ENCODE assay signal across 19 cellular contexts in the genomic region with DNA sequence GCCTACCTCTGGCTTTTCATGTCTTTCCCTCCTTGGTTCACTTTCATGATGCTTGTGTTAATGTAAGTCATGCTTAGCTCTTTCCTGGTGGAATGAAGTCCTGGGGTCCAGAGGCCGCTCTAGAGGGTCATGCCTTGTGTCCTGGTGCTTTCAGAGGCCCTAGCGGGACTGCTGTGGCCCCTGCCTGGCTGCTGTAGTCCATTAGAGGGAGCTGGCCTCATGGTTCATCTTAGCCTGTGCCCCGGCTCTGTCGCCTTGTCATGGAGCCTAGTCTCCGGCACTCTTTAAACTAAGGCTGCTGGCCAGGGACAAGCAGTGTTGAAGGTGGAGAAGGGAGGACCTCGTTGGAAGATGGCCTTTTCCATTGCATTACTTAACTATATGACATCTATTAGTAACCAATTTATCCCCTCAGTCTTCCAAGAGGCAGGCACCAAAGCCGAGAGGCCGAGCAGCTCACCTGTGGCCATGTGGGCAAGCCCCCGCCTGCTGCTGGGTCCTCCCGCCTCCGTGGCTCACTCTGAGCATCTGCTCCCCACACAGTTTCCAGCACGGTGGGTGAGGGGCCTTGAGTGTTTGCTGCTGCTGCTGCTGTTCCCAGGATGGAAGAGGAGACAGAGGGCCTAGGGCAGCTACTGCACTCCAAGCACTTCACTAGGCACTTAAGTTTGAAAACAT. TPM values are rescaled to one million over a fixed set of nuclear protein-coding genes. Genes with fewer than 3 reads are reported as not detected.
DNase-seq lines count a peak whose midpoint lies in the region; FAIRE-seq and TF ChIP-seq lines count a peak whose summit lies in the region.
"Had no signal": no experiment of that assay in that cellular context is flagged by ENCODE, and none has a peak within 500 bp of the region (broad histone marks: within the 10 kb centered on the region; RNA-seq: fewer than 3 reads in every experiment).

No MANE protein-coding gene starts in this region.

- H3K9me3 Mint-ChIP-seq in nephron progenitor cell (no peaks in the 10 kb centered on the region), glutamatergic neuron (ENCODE audit: unreplicated experiment) (peaks cover 6% of the 10 kb centered on the region)
- H3K9me3 Mint-ChIP-seq: CD14-positive monocyte had no signal

- no peak overlapping the region for H2BK12ac ChIP-seq in H1 (ENCODE audit: low read depth, low read length)

- no peak overlapping the region for H3K56ac ChIP-seq in H1 (replicated peaks; ENCODE audit: insufficient read length, low read depth, low read length)

- no peak overlapping the region for H3K23ac ChIP-seq in H1 (ENCODE audit: insufficient read length)

- H3K36me3 Mint-ChIP-seq in nephron progenitor cell (ENCODE audit: low read depth), result peaks cover 10% of the 10 kb centered on the region
- H3K36me3 Mint-ChIP-seq in glutamatergic neuron (ENCODE audit: unreplicated experiment), result no peaks in the 10 kb centered on the region

- H3K27me3 ChIP-seq in H7 (ENCODE audit: control insufficient read depth, insufficient read depth, low read length), result no peaks in the 10 kb centered on the region
- no peaks in the 10 kb centered on the region for H3K27me3 ChIP-seq in H1 (replicated peaks in 1 of 4; ENCODE audit: control insufficient read depth in 3 of 4, extremely low read depth in 1 of 4, insufficient read depth in 3 of 4, low read length in 3 of 4)

- no peak overlapping the region for H3K14ac ChIP-seq in H1 (ENCODE audit: insufficient read length)

- H2BK15ac ChIP-seq in H1 (ENCODE audit: low read length), result no peak overlapping the region

- H4K20me1 ChIP-seq in H1 (replicated peaks in 1 of 2; ENCODE audit: control insufficient read depth in 1 of 2, insufficient read depth in 2 of 2, low read length in 2 of 2), result no peaks in the 10 kb centered on the region

- WGBS in H1 (ENCODE audit: extremely low coverage in 1 of 2, insufficient coverage in 1 of 2, insufficient read length in 1 of 2, insufficient replicate concordance in 2 of 2, low coverage in 1 of 2, low lambda C conversion rate in 2 of 2, missing lambda C conversion rate in 1 of 2), 2 experiments, result 91% methylated on average over 12 of the region's 12 CpGs; no CpG with 5 or more reads in 1 of the 2 experiments

- no peak for FAIRE-seq in H1 (lab: Jason Lieb, UNC)
- FAIRE-seq: A204.1, RCC 7860 had no signal

- H2BK120ac ChIP-seq in H1 (replicated peaks; ENCODE audit: low read depth, low read length), result no peak overlapping the region

- H3K36me3 ChIP-seq in H7 (replicated peaks; ENCODE audit: control insufficient read depth, insufficient read depth, low read length) (no peaks in the 10 kb centered on the region; the same call in none of the 2 replicates), H1 (ENCODE audit: control insufficient read depth in 2 of 4, insufficient read depth in 4 of 4, low read length in 3 of 4) (no peaks in the 10 kb centered on the region; a peak in 1 of 8 replicates)

- no peak overlapping the region for H4K5ac ChIP-seq in H1 (ENCODE audit: insufficient read length, low read depth, low read length)

- H3K4me1 Mint-ChIP-seq in nephron progenitor cell (peaks cover 16% of the 10 kb centered on the region), glutamatergic neuron (ENCODE audit: low read depth, unreplicated experiment) (peaks cover 9% of the 10 kb centered on the region)

- H4K8ac ChIP-seq in H1 (ENCODE audit: extremely low read depth, insufficient read depth, low read length), result no peak overlapping the region

- H4K91ac ChIP-seq in H1 (replicated peaks; ENCODE audit: insufficient read length, low read length), result no peak overlapping the region

- no peak overlapping the region for H3K27ac ChIP-seq in H1 (ENCODE audit: low read depth, low read length)

- no peak for TF ChIP-seq POLR2A in H1 (IDR thresholded peaks at IDR 0.05; ENCODE audit: control extremely low read depth in 1 of 2, low read depth in 2 of 2, low read length in 2 of 2)

- H2AK5ac ChIP-seq in H1 (ENCODE audit: low read depth, low read length), result no peak overlapping the region

- H3K4me1 ChIP-seq in H1 (replicated peaks in 1 of 4; ENCODE audit: control insufficient read depth in 3 of 4, insufficient read depth in 4 of 4, low read length in 3 of 4), result peaks cover 0 to 3% (median 1%) of the 10 kb centered on the region in 4 experiments; a peak in 2 of 7 replicates

- TF ChIP-seq RAD21 in H1 (IDR thresholded peaks at IDR 0.05 in 1 of 2, conservative IDR thresholded peaks at IDR 0.05 in 1 of 2; ENCODE audit: low read depth in 2 of 2, low read length in 2 of 2), result peak; percentile 57 to 71

- no peaks in the 10 kb centered on the region; the same call in 1 of the 2 replicates for H3K23me2 ChIP-seq in H1 (ENCODE audit: low read depth, low read length)

- POLR2A ChIA-PET in H1 (lab: Charles Lee; ENCODE audit: partially characterized antibody), result interaction anchor here (0.6 to 0.7 kb wide), 2 partner anchors 52 to 83 kb away, joined by 3 read pairs; no protein-coding TSS in a partner anchor

- no peak overlapping the region for H3K4ac ChIP-seq in H1 (replicated peaks; ENCODE audit: insufficient read length, low read depth, low read length)

- no peak overlapping the region for H2AFZ ChIP-seq in H1 (ENCODE audit: low read length)

- CTCF ChIA-PET in H1 (lab: Charles Lee; ENCODE audit: partially characterized antibody), result interaction anchor here (0.5 to 4.9 kb wide), 14 partner anchors 10 to 551 kb away, joined by 3 to 22 read pairs (median 4); no protein-coding TSS in a partner anchor

- H3K9me3 ChIP-seq in H1 (ENCODE audit: insufficient read depth in 2 of 2, low read depth in 1 of 2, low read length in 1 of 2), result no peaks in the 10 kb centered on the region
- H3K9me3 ChIP-seq: Caco-2 had no signal

- TF ChIP-seq CTCF in H1 (IDR thresholded peaks at IDR 0.05; ENCODE audit: control extremely low read depth in 1 of 3, insufficient read depth in 1 of 3, low read depth in 1 of 3, low read length in 3 of 3) (peak; percentile 50 to 67 (median 61)), nephron progenitor cell (IDR thresholded peaks at IDR 0.05) (no peak), glutamatergic neuron (IDR thresholded peaks at IDR 0.05; ENCODE audit: partially characterized antibody, unreplicated experiment) (no peak)

- H3K27me3 Mint-ChIP-seq in nephron progenitor cell (ENCODE audit: low read depth, poor library complexity) (peaks cover 7% of the 10 kb centered on the region), glutamatergic neuron (ENCODE audit: unreplicated experiment) (peaks cover 9% of the 10 kb centered on the region)

- H3K79me2 ChIP-seq in H1 (ENCODE audit: control insufficient read depth in 1 of 2, insufficient read depth in 2 of 2, low read length in 2 of 2), result no peaks in the 10 kb centered on the region

- no peak overlapping the region for H2BK20ac ChIP-seq in H1 (ENCODE audit: low read length)

- H2BK5ac ChIP-seq in H1 (ENCODE audit: low read depth, low read length), result no peak overlapping the region

- no peak overlapping the region for H3K4me2 ChIP-seq in H1 (ENCODE audit: insufficient read depth in 1 of 2, low read depth in 2 of 2, low read length in 2 of 2)

- no peak for TF ChIP-seq EP300 in H1 (IDR thresholded peaks at IDR 0.05; ENCODE audit: borderline replicate concordance in 1 of 2, low read depth in 2 of 2, low read length in 2 of 2)

- no peaks in the 10 kb centered on the region for H3K79me1 ChIP-seq in H1 (ENCODE audit: low read depth, low read length)

- H3K27ac Mint-ChIP-seq in nephron progenitor cell (peak overlapping the region; percentile 75), glutamatergic neuron (ENCODE audit: unreplicated experiment) (no peak overlapping the region)

- H3K4me3 Mint-ChIP-seq in nephron progenitor cell, result no peak overlapping the region
- H3K4me3 Mint-ChIP-seq in glutamatergic neuron (ENCODE audit: unreplicated experiment), result no peak overlapping the region
- H3K4me3 Mint-ChIP-seq: CD14-positive monocyte had no signal

- no peak overlapping the region for H3K9ac ChIP-seq in H1 (replicated peaks in 1 of 4; ENCODE audit: extremely low read depth in 1 of 4, low read depth in 3 of 4, low read length in 3 of 4)

- no peak overlapping the region for H3K4me3 ChIP-seq in H7 (ENCODE audit: insufficient read depth, low read depth, low read length)
- H3K4me3 ChIP-seq in H1 (ENCODE audit: extremely low read depth in 1 of 4, insufficient read depth in 2 of 4, low read depth in 3 of 4, low read length in 4 of 4), result no peak overlapping the region

- DNase-seq in NCI-H82 (lab: John Stamatoyannopoulos, UW) (peak; percentile 16), NCI-H82 treated with DMSO at 0.1 percent for 48 hours (lab: John Stamatoyannopoulos, UW; ENCODE audit: unreplicated experiment) (no peak), H7 (peak; percentile 77), H1 (ENCODE audit: low read depth in 1 of 2, low spot score in 2 of 2) (no peak), nephron progenitor cell (no peak), AG08395 (ENCODE audit: low spot score) (no peak), glutamatergic neuron (no peak)
- DNase-seq in activated CD8-positive, alpha-beta memory T cell treated with anti-CD3 and anti-CD28 coated beads, Interleukin-2, amount 50 U/mL, for 4 hours, result no peak
- DNase-seq: Caco-2, DND-41, GF-D8, Karpas-422, NCI-H1105 treated with DMSO at 0.1 percent for 48 hours, NCI-H1930, NCI-H510A, SIG-M5 had no signal

- H3K18ac ChIP-seq in H1 (ENCODE audit: extremely low read depth, low read length), result no peak overlapping the region

RNA-seq across cellular contexts. Expression of a gene that starts 5.0 kb away (rescaled TPM):
- 124 and 196 TPM in 2 replicates for total RNA-seq in H7 (2014; rRNA removed; shearing (Covaris generic))
- total RNA-seq in H1 (2021; fragmentation: NEBNext Ultra II Directional; extraction: Animal tissue kit (Norgen Biotek cat#: 25700)), result 168 and 170 TPM in 2 replicates
- 881 and 997 TPM in 2 replicates for polyA plus RNA-seq in H1 (2011; rRNA removed)
- polyA plus RNA-seq in H1 (2011; cell fraction: cytosol; rRNA removed), result 532 TPM
- polyA plus RNA-seq in H1 (2011; cell fraction: nucleus; rRNA removed), result 232 TPM
- 258 to 279 TPM (median 266 TPM) in 4 replicates for polyA plus RNA-seq in H1 (2012, experiment 1 of 2)
- polyA plus RNA-seq in H1 (2012, experiment 2 of 2), result 637 TPM
- 290 TPM for polyA plus RNA-seq in H1 (2013, experiment 1 of 2)
- polyA plus RNA-seq in H1 (2013, experiment 2 of 2), result 324 TPM
- 45.0 and 47.6 TPM in 2 replicates for polyA minus RNA-seq in H1 (2011; rRNA and poly(A)+ RNA removed)
- polyA minus RNA-seq in H1 (2011; cell fraction: cytosol; rRNA and poly(A)+ RNA removed), result 37.9 TPM
- 43.9 TPM for polyA minus RNA-seq in H1 (2011; cell fraction: nucleus; rRNA and poly(A)+ RNA removed)
- 127 TPM for total RNA-seq in glutamatergic neuron (ENCODE audit: unreplicated experiment)

RNA-seq across cellular contexts. Expression of a gene that starts 18.8 kb away (rescaled TPM):
- total RNA-seq in H7 (2014; rRNA removed; shearing (Covaris generic)), result 16.0 and 17.3 TPM in 2 replicates
- total RNA-seq in H1 (2021; fragmentation: NEBNext Ultra II Directional; extraction: Animal tissue kit (Norgen Biotek cat#: 25700)), result 10.3 and 11.7 TPM in 2 replicates
- 6.9 and 9.8 TPM in 2 replicates for polyA plus RNA-seq in H1 (2011; rRNA removed)
- polyA plus RNA-seq in H1 (2011; cell fraction: cytosol; rRNA removed), result 8.6 TPM
- 9.1 TPM for polyA plus RNA-seq in H1 (2011; cell fraction: nucleus; rRNA removed)
- 7.5 to 12.1 TPM (median 10.2 TPM) in 4 replicates for polyA plus RNA-seq in H1 (2012, experiment 1 of 2)
- polyA plus RNA-seq in H1 (2012, experiment 2 of 2), result 14.6 TPM
- polyA plus RNA-seq in H1 (2013, experiment 1 of 2), result 6.7 TPM
- polyA plus RNA-seq in H1 (2013, experiment 2 of 2), result 6.8 TPM
- polyA minus RNA-seq in H1 (2011; rRNA and poly(A)+ RNA removed), result 8.7 and 8.9 TPM in 2 replicates
- polyA minus RNA-seq in H1 (2011; cell fraction: cytosol; rRNA and poly(A)+ RNA removed), result 4.6 TPM
- polyA minus RNA-seq in H1 (2011; cell fraction: nucleus; rRNA and poly(A)+ RNA removed), result 4.7 TPM
- total RNA-seq in glutamatergic neuron (ENCODE audit: unreplicated experiment), result 9.1 TPM

RNA-seq across cellular contexts. Expression of a gene that starts 50.9 kb away (rescaled TPM):
- 10.1 and 11.9 TPM in 2 replicates for total RNA-seq in H7 (2014; rRNA removed; shearing (Covaris generic))
- total RNA-seq in H1 (2021; fragmentation: NEBNext Ultra II Directional; extraction: Animal tissue kit (Norgen Biotek cat#: 25700)), result 11.4 and 13.0 TPM in 2 replicates
- polyA plus RNA-seq in H1 (2011; rRNA removed), result 5.0 and 6.0 TPM in 2 replicates
- polyA plus RNA-seq in H1 (2011; cell fraction: cytosol; rRNA removed), result 5.6 TPM
- 8.0 TPM for polyA plus RNA-seq in H1 (2011; cell fraction: nucleus; rRNA removed)
- 7.1 to 8.8 TPM (median 8.0 TPM) in 4 replicates for polyA plus RNA-seq in H1 (2012, experiment 1 of 2)
- polyA plus RNA-seq in H1 (2012, experiment 2 of 2), result 5.8 TPM
- 6.1 TPM for polyA plus RNA-seq in H1 (2013, experiment 1 of 2)
- polyA plus RNA-seq in H1 (2013, experiment 2 of 2), result 6.6 TPM
- 8.0 and 12.4 TPM in 2 replicates for polyA minus RNA-seq in H1 (2011; rRNA and poly(A)+ RNA removed)
- polyA minus RNA-seq in H1 (2011; cell fraction: cytosol; rRNA and poly(A)+ RNA removed), result 4.6 TPM
- 6.4 TPM for polyA minus RNA-seq in H1 (2011; cell fraction: nucleus; rRNA and poly(A)+ RNA removed)
- total RNA-seq in glutamatergic neuron (ENCODE audit: unreplicated experiment), result 64.7 TPM
- polyA plus RNA-seq: CD14-positive monocyte had no signal

Comparison
In these comparisons a context has a peak if more than half of its experiments do, and no peak if none do; other contexts are left out.
1. DNase-seq: peak in NCI-H82 (single experiment) and H7 (single experiment); none in NCI-H82 treated with DMSO at 0.1 percent for 48 hours (single experiment), H1 (0 of 2), nephron progenitor cell (single experiment), AG08395 (single experiment), activated CD8-positive, alpha-beta memory T cell treated with anti-CD3 and anti-CD28 coated beads, Interleukin-2, amount 50 U/mL, for 4 hours (single experiment) and glutamatergic neuron (single experiment).
2. CTCF ChIP-seq: peak in H1 (3 of 3); none in nephron progenitor cell (single experiment) and glutamatergic neuron (single experiment).